13 cellular contexts compared by ENCODE assay signal in the genomic region with DNA sequence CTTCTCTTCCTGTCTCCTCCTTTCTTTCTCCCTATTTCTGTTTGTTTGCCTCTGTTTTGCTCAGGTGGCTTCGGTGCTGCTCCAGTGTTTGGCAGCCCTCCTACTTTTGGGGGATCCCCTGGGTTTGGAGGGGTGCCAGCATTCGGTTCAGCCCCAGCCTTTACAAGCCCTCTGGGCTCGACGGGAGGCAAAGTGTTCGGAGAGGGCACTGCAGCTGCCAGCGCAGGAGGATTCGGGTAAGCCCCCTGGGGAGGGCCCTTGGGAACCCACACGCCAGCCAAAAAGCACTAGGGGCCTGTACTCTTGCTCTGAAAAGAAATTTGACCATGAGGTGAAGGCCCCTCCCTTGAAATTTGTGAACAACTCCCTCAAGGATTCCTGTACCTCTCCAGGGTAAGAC. TPM values are rescaled to one million over a fixed set of nuclear protein-coding genes. Genes with fewer than 3 reads are reported as not detected.
DNase-seq lines count a peak whose midpoint lies in the region; ATAC-seq and TF ChIP-seq lines count a peak whose summit lies in the region.
"Had no signal": no experiment of that assay in that cellular context is flagged by ENCODE, and none has a peak within 500 bp of the region (broad histone marks: within the 10 kb centered on the region; RNA-seq: fewer than 3 reads in every experiment).

No MANE protein-coding gene starts in this region.

- H3K27me3 Mint-ChIP-seq in Caco-2 (ENCODE audit: insufficient read depth, unreplicated experiment), result no peaks in the 10 kb centered on the region

- H3K27me3 ChIP-seq in H7 (ENCODE audit: control insufficient read depth, insufficient read depth, low read length) (no peaks in the 10 kb centered on the region), heart right ventricle (no peaks in the 10 kb centered on the region), testis (no peaks in the 10 kb centered on the region), Caco-2 (replicated peaks; ENCODE audit: control insufficient read depth, insufficient read depth, low read length) (no peaks in the 10 kb centered on the region)
- H3K27me3 ChIP-seq: adrenal gland had no signal

- TF ChIP-seq CTCF in heart right ventricle (IDR thresholded peaks at IDR 0.05) (no peak), testis (IDR thresholded peaks at IDR 0.05) (no peak), Caco-2 (IDR thresholded peaks at IDR 0.05; ENCODE audit: insufficient read depth in 1 of 2, low read depth in 1 of 2, low read length in 1 of 2, severe bottlenecking in 1 of 2, unreplicated experiment in 1 of 2) (no peak)

- TF ChIP-seq POLR2A in testis (IDR thresholded peaks at IDR 0.05), result no peak

- H3K4me1 ChIP-seq in heart right ventricle, result peaks cover 0 to 37% (median 20%) of the 10 kb centered on the region in 9 donors
- H3K4me1 ChIP-seq in testis, result peaks cover 6% of the 10 kb centered on the region
- H3K4me1 ChIP-seq in Caco-2, result no peaks in the 10 kb centered on the region

- peak overlapping the region; percentile 20 for H3K27ac Mint-ChIP-seq in stimulated activated effector memory CD8-positive, alpha-beta T cell treated with anti-CD3 and anti-CD28 coated beads, Interleukin-12 subunit alpha, Interleukin-12 subunit beta, amount 100 ng/mL, for 72 hours
- H3K27ac Mint-ChIP-seq in Caco-2 (ENCODE audit: unreplicated experiment), result no peak overlapping the region
- H3K27ac Mint-ChIP-seq: CD8-positive, alpha-beta T cell had no signal

- H3K36me3 Mint-ChIP-seq in stimulated activated effector memory CD8-positive, alpha-beta T cell treated with anti-CD3 and anti-CD28 coated beads, Interleukin-12 subunit alpha, Interleukin-12 subunit beta, amount 100 ng/mL, for 72 hours, result peaks cover 79% of the 10 kb centered on the region
- H3K36me3 Mint-ChIP-seq in Caco-2 (ENCODE audit: insufficient read depth, unreplicated experiment), result peaks cover 47% of the 10 kb centered on the region

- no peak overlapping the region for H3K4me3 ChIP-seq in H7 (ENCODE audit: insufficient read depth, low read depth, low read length)
- H3K4me3 ChIP-seq in heart right ventricle, result peak overlapping the region in 7 of 10 donors; percentile 10 to 58 (median 27)
- peak overlapping the region in 1 of 2 donors; percentile 2 for H3K4me3 ChIP-seq in testis
- H3K4me3 ChIP-seq in Caco-2 (ENCODE audit: low read depth, low read length), result no peak overlapping the region

- 69 to 74% methylated on average over 8 of the region's 8 CpGs for WGBS in heart right ventricle, 2 donors
- WGBS in testis, 2 donors, result 57 to 82% methylated on average over 2 to 8 of the region's 8 CpGs

- peak in 1 of 8 donors; percentile 19 for ATAC-seq in heart right ventricle
- no peak for ATAC-seq in stimulated activated effector memory CD8-positive, alpha-beta T cell treated with anti-CD3 and anti-CD28 coated beads, Interleukin-12 subunit alpha, Interleukin-12 subunit beta, amount 100 ng/mL, for 72 hours
- ATAC-seq: CD8-positive, alpha-beta T cell had no signal

- intact Hi-C loops in heart right ventricle (cut with DNase I), result no loop called here
- intact Hi-C loops in testis (cut with DNase I; ENCODE audit: low total_unique reads), result no loop called here
- intact Hi-C loops in Caco-2 (cut with micrococcal nuclease; ENCODE audit: unreplicated experiment), result no loop called here

- H3K36me3 ChIP-seq in H7 (replicated peaks; ENCODE audit: control insufficient read depth, insufficient read depth, low read length) (peaks cover 6% of the 10 kb centered on the region), heart right ventricle (peaks cover 0 to 72% (median 12%) of the 10 kb centered on the region in 9 donors), testis (ENCODE audit: low read depth, missing control alignments) (no peaks in the 10 kb centered on the region), Caco-2 (ENCODE audit: control insufficient read depth, insufficient read depth, low read length) (no peaks in the 10 kb centered on the region; the same call in 1 of the 2 replicates)

- peaks cover 14% of the 10 kb centered on the region for H3K4me1 Mint-ChIP-seq in stimulated activated effector memory CD8-positive, alpha-beta T cell treated with anti-CD3 and anti-CD28 coated beads, Interleukin-12 subunit alpha, Interleukin-12 subunit beta, amount 100 ng/mL, for 72 hours
- H3K4me1 Mint-ChIP-seq in Caco-2 (ENCODE audit: low read depth, unreplicated experiment), result no peaks in the 10 kb centered on the region

- H3K9me3 Mint-ChIP-seq in stimulated activated effector memory CD8-positive, alpha-beta T cell treated with anti-CD3 and anti-CD28 coated beads, Interleukin-12 subunit alpha, Interleukin-12 subunit beta, amount 100 ng/mL, for 72 hours, result no peaks in the 10 kb centered on the region
- no peaks in the 10 kb centered on the region for H3K9me3 Mint-ChIP-seq in Caco-2 (ENCODE audit: unreplicated experiment)
- H3K9me3 Mint-ChIP-seq: CD8-positive, alpha-beta T cell had no signal

- CTCF ChIA-PET in Caco-2 (lab: Charles Lee), result no interaction called here

- BruUV-seq in Caco-2 (replicated peaks; lab: Mats Ljungman, UMichigan), result no TSS peak

- DNase-seq in H7 (peak; percentile 54), NCI-H345 treated with DMSO at 0.1 percent for 48 hours (lab: John Stamatoyannopoulos, UW; ENCODE audit: unreplicated experiment) (peak; percentile 76), heart right ventricle (no peak), testis (no peak), Caco-2 (no peak), MV-4-11 (lab: John Stamatoyannopoulos, UW) (no peak)
- no peak for DNase-seq in stimulated activated effector memory CD8-positive, alpha-beta T cell treated with anti-CD3 and anti-CD28 coated beads, Interleukin-12 subunit alpha, Interleukin-12 subunit beta, amount 100 ng/mL, for 72 hours (ENCODE audit: low spot score in 2 of 2)
- no peak for DNase-seq in effector CD4-positive, alpha-beta T cell
- DNase-seq: CD8-positive, alpha-beta T cell; KG1; T1000 had no signal

- H3K9me3 ChIP-seq in heart right ventricle (no peaks in the 10 kb centered on the region), testis (no peaks in the 10 kb centered on the region), Caco-2 (no peaks in the 10 kb centered on the region)
- H3K9me3 ChIP-seq: adrenal gland had no signal

- H3K27ac ChIP-seq in heart right ventricle, result peak overlapping the region in 4 of 10 donors; percentile 2 to 92 (median 32)
- H3K27ac ChIP-seq in testis, result no peak overlapping the region
- H3K27ac ChIP-seq: parathyroid adenoma had no signal

- no peak overlapping the region for H3K4me3 Mint-ChIP-seq in stimulated activated effector memory CD8-positive, alpha-beta T cell treated with anti-CD3 and anti-CD28 coated beads, Interleukin-12 subunit alpha, Interleukin-12 subunit beta, amount 100 ng/mL, for 72 hours
- no peak overlapping the region for H3K4me3 Mint-ChIP-seq in Caco-2 (ENCODE audit: unreplicated experiment)
- H3K4me3 Mint-ChIP-seq: CD8-positive, alpha-beta T cell had no signal

- POLR2A ChIA-PET in Caco-2 (lab: Charles Lee), result no interaction called here

RNA-seq across cellular contexts. Expression of gene FAM78A, which starts 48.2 kb away (rescaled TPM):
- 1.6 and 3.4 TPM in 2 replicates for total RNA-seq in H7 (2014; rRNA removed; shearing (Covaris generic))
- 10 to 100 TPM; 21.0 to 53.1 (median 32.3) TPM for total RNA-seq in heart right ventricle
- polyA plus RNA-seq in heart right ventricle, result 10 to 100 TPM in 1 of 2 donors, 1 to 10 TPM in 1; 7.0 to 27.3 TPM
- total RNA-seq in testis, result 10 to 100 TPM; 29.7 to 30.8 TPM
- 48.0 TPM for polyA plus RNA-seq in testis (ENCODE audit: insufficient read depth, low read depth, low replicate concordance)
- total RNA-seq in Caco-2 (2022), result 0.70 and 0.88 TPM in 2 replicates

Comparison
In these comparisons a context has a peak if more than half of its experiments do, and no peak if none do; other contexts are left out.
1. DNase-seq: peak in H7 (single experiment) and NCI-H345 treated with DMSO at 0.1 percent for 48 hours (single experiment); none in heart right ventricle (0 of 2), stimulated activated effector memory CD8-positive, alpha-beta T cell treated with anti-CD3 and anti-CD28 coated beads, Interleukin-12 subunit alpha, Interleukin-12 subunit beta, amount 100 ng/mL, for 72 hours (0 of 2), testis (single experiment), Caco-2 (0 of 2), MV-4-11 (single experiment) and effector CD4-positive, alpha-beta T cell (single experiment).
2. H3K4me3 ChIP-seq: peak in heart right ventricle (7 of 10); none in H7 (single experiment) and Caco-2 (single experiment).